In genomic region chr16:583815-584591, GRCh38 we compare ENCODE assay signal across 19 cellular contexts. TPM values are rescaled to one million over a fixed set of nuclear protein-coding genes. Genes with fewer than 3 reads are reported as not detected.
DNase-seq lines count a peak whose midpoint lies in the region; FAIRE-seq and TF ChIP-seq lines count a peak whose summit lies in the region.
"Had no signal": no experiment of that assay in that cellular context is flagged by ENCODE, and none has a peak within 500 bp of the region (broad histone marks: within the 10 kb centered on the region; RNA-seq: fewer than 3 reads in every experiment).

No MANE protein-coding gene starts in this region.

- DNase-seq in DMS153 treated with DMSO at 0.1 percent for 48 hours (lab: John Stamatoyannopoulos, UW; ENCODE audit: unreplicated experiment): peak; percentile 39
- DNase-seq in RPMI8226: peak; percentile 3
- DNase-seq in neural progenitor cell (ENCODE audit: low spot score): no peak
- DNase-seq in D721Med (ENCODE audit: insufficient read length, low spot score): no peak
- DNase-seq in SKM-1 treated with dmso at 0.1 percent for 144 hours (lab: John Stamatoyannopoulos, UW; ENCODE audit: unreplicated experiment): no peak
- DNase-seq in stimulated activated CD4-positive, alpha-beta T cell treated with anti-CD3 and anti-CD28 coated beads, Interleukin-4, amount 100 ng/mL, for 4 hours: no peak
- DNase-seq: activated CD4-positive, alpha-beta T cell treated with anti-CD3 and anti-CD28 coated beads, Interleukin-2, amount 10 ng/mL, durations not matched to agents 24 days and 14 days; activated naive CD4-positive, alpha-beta T cell treated with Interleukin-2 at 50 U/mL for 16 hours; EL; Kasumi-1; NCI-H187; sigmoid colon; stimulated activated CD4-positive, alpha-beta T cell treated with anti-CD3 and anti-CD28 coated beads, Interleukin-4, amount 100 ng/mL, for 24 hours had no signal

- peaks cover 9% of the 10 kb centered on the region for H3K79me2 ChIP-seq in neural progenitor cell (ENCODE audit: low read depth)

- no peak overlapping the region for H3K9ac ChIP-seq in neural progenitor cell

- H3K4me3 Mint-ChIP-seq in neural progenitor cell: no peak overlapping the region
- H3K4me3 Mint-ChIP-seq: activated CD4-positive, alpha-beta T cell treated with anti-CD3 and anti-CD28 coated beads, Interleukin-2, amount 10 ng/mL, durations not matched to agents 24 days and 14 days; CD14-positive monocyte; memory B cell had no signal

- no peak overlapping the region for H3K27ac Mint-ChIP-seq in neural progenitor cell
- H3K27ac Mint-ChIP-seq: activated CD4-positive, alpha-beta T cell treated with anti-CD3 and anti-CD28 coated beads, Interleukin-2, amount 10 ng/mL, durations not matched to agents 24 days and 14 days; CD14-positive monocyte; memory B cell had no signal

- peak overlapping the region; percentile 55 for H3K4me2 ChIP-seq in neural progenitor cell

- H3K9me3 ChIP-seq in HEK293 (ENCODE audit: control insufficient read depth, insufficient read depth, low read depth, low read length) (no peaks in the 10 kb centered on the region), neural progenitor cell (ENCODE audit: low read depth) (no peaks in the 10 kb centered on the region)
- H3K9me3 ChIP-seq: gastroesophageal sphincter, sigmoid colon, SJCRH30 had no signal

- H3K36me3 ChIP-seq in HEK293 (ENCODE audit: control insufficient read depth in 2 of 2, insufficient read depth in 1 of 2, low read length in 2 of 2): peaks cover 0 to 22% of the 10 kb centered on the region in 2 experiments; a peak in 1 of 3 replicates
- H3K36me3 ChIP-seq in neural progenitor cell: no peaks in the 10 kb centered on the region
- H3K36me3 ChIP-seq: SJCRH30 had no signal

- H3K27me3 ChIP-seq in neural progenitor cell: peaks cover 37% of the 10 kb centered on the region
- H3K27me3 ChIP-seq: SJCRH30 had no signal

- no peak overlapping the region for H2AFZ ChIP-seq in neural progenitor cell (replicated peaks)

- H3K4me1 ChIP-seq in HEK293 (ENCODE audit: control insufficient read depth, insufficient read depth, low read length): peaks cover 5% of the 10 kb centered on the region; the same call in 1 of the 2 replicates
- H3K4me1 ChIP-seq in neural progenitor cell: peaks cover 2% of the 10 kb centered on the region
- H3K4me1 ChIP-seq: SJCRH30 had no signal

- H3K4me3 ChIP-seq in HEK293 (ENCODE audit: low read depth, low read length) (no peak overlapping the region), neural progenitor cell (no peak overlapping the region)
- H3K4me3 ChIP-seq: gastroesophageal sphincter, sigmoid colon, SJCRH30 had no signal

- peaks cover 30% of the 10 kb centered on the region for H3F3A ChIP-seq in neural progenitor cell (ENCODE audit: low read depth)

- no peaks in the 10 kb centered on the region for H3K9me3 Mint-ChIP-seq in neural progenitor cell
- H3K9me3 Mint-ChIP-seq: activated CD4-positive, alpha-beta T cell treated with anti-CD3 and anti-CD28 coated beads, Interleukin-2, amount 10 ng/mL, durations not matched to agents 24 days and 14 days; memory B cell had no signal

- CTCF ChIA-PET in HEK293 (lab: Yijun Ruan, JAX): interaction anchor here (0.6 to 0.7 kb wide), 3 partner anchors 17 to 138 kb away, joined by 3 read pairs; no protein-coding TSS in a partner anchor

- H3K27ac ChIP-seq in HEK293 (ENCODE audit: extremely low read depth, low read depth, low read length) (no peak overlapping the region), neural progenitor cell (no peak overlapping the region)
- H3K27ac ChIP-seq: gastroesophageal sphincter, sigmoid colon, SJCRH30 had no signal

- POLR2A ChIA-PET in HEK293 (lab: Yijun Ruan, JAX): interaction anchor here (0.6 to 1.2 kb wide), 3 partner anchors 12 to 38 kb away, joined by 3 read pairs; no protein-coding TSS in a partner anchor

- peaks cover 6% of the 10 kb centered on the region for H3K27me3 Mint-ChIP-seq in neural progenitor cell (ENCODE audit: insufficient read depth, low read depth)
- H3K27me3 Mint-ChIP-seq: activated CD4-positive, alpha-beta T cell treated with anti-CD3 and anti-CD28 coated beads, Interleukin-2, amount 10 ng/mL, durations not matched to agents 24 days and 14 days had no signal

- TF ChIP-seq CTCF in HEK293 (tag by site-specific recombination; IDR thresholded peaks at IDR 0.05) (no peak), neural progenitor cell (IDR thresholded peaks at IDR 0.05) (no peak), D721Med (IDR thresholded peaks at IDR 0.05; ENCODE audit: insufficient read depth, missing control alignments) (no peak)

- FAIRE-seq in D721Med (lab: Jason Lieb, UNC): no peak
- FAIRE-seq: colon had no signal

- H4K20me1 ChIP-seq in neural progenitor cell (ENCODE audit: low read depth): peaks cover 55% of the 10 kb centered on the region

- H3K36me3 Mint-ChIP-seq in neural progenitor cell: no peaks in the 10 kb centered on the region
- H3K36me3 Mint-ChIP-seq: memory B cell had no signal

- H3K4me1 Mint-ChIP-seq in neural progenitor cell: peaks cover 14% of the 10 kb centered on the region

TF ChIP-seq in HEK293, 187 proteins besides CTCF, POLR2A, EP300 and RAD21 (continues in another document):
- TF ChIP-seq ZNF175 (tag by site-specific recombination; IDR thresholded peaks at IDR 0.05): no peak
- TF ChIP-seq ZNF157 (tag by site-specific recombination; IDR thresholded peaks at IDR 0.05): no peak
- no peak for TF ChIP-seq ZNF707 (tag by site-specific recombination; IDR thresholded peaks at IDR 0.05)
- no peak for TF ChIP-seq KLF7 (tag by site-specific recombination; IDR thresholded peaks at IDR 0.05; ENCODE audit: borderline replicate concordance)
- TF ChIP-seq ZNF549 (tag by site-specific recombination; IDR thresholded peaks at IDR 0.05): no peak
- TF ChIP-seq YY2 (tag by site-specific recombination; IDR thresholded peaks at IDR 0.05): no peak
- TF ChIP-seq ZNF645 (tag by site-specific recombination; IDR thresholded peaks at IDR 0.05): no peak
- TF ChIP-seq ZNF529 (tag by site-specific recombination; IDR thresholded peaks at IDR 0.05; ENCODE audit: insufficient replicate concordance): no peak
- TF ChIP-seq KLF17 (tag by site-specific recombination; IDR thresholded peaks at IDR 0.05): 0 out of 2 replicates have a peak, but pooled peaks have one; percentile 36
- TF ChIP-seq ZNF837 (tag by site-specific recombination; IDR thresholded peaks at IDR 0.05): no peak
- TF ChIP-seq ZNF169 (tag by site-specific recombination; IDR thresholded peaks at IDR 0.05): no peak
- TF ChIP-seq ZNF26 (tag by site-specific recombination; IDR thresholded peaks at IDR 0.05): no peak
- TF ChIP-seq GLIS2 (tag by site-specific recombination; IDR thresholded peaks at IDR 0.05): peak; percentile 75
- TF ChIP-seq ZNF211 (tag by site-specific recombination; IDR thresholded peaks at IDR 0.05; ENCODE audit: low read depth): no peak
- TF ChIP-seq ZSCAN4 (tag by site-specific recombination; IDR thresholded peaks at IDR 0.05): no peak
- TF ChIP-seq ZBTB7A (tag by site-specific recombination; IDR thresholded peaks at IDR 0.05; ENCODE audit: low read depth): peak; percentile 67
- no peak for TF ChIP-seq ZNF514 (tag by site-specific recombination; IDR thresholded peaks at IDR 0.05)
- no peak for TF ChIP-seq ZNF660 (tag by site-specific recombination; IDR thresholded peaks at IDR 0.05)
- TF ChIP-seq ZBTB48 (tag by site-specific recombination; IDR thresholded peaks at IDR 0.05): no peak

RNA-seq across cellular contexts. Expression of gene RAB40C, which starts 5.9 kb away (rescaled TPM):
- total RNA-seq in neural progenitor cell (ENCODE audit: low replicate concordance): 6.0 and 30.0 TPM in 2 replicates

RNA-seq across cellular contexts. Expression of gene PIGQ, which starts 14.2 kb away (rescaled TPM):
- 16.1 and 60.7 TPM in 2 replicates for total RNA-seq in neural progenitor cell (ENCODE audit: low replicate concordance)

RNA-seq across cellular contexts. Expression of gene NHLRC4, which starts 17.2 kb away (rescaled TPM):
- total RNA-seq in neural progenitor cell (ENCODE audit: low replicate concordance): 0.28 TPM in 1 of 2 replicates, not detected in the other

RNA-seq across cellular contexts. Expression of gene PRR35, which starts 23.8 kb away (rescaled TPM):
- total RNA-seq in neural progenitor cell (ENCODE audit: low replicate concordance): not detected in 2 replicates
- total RNA-seq: activated CD4-positive, alpha-beta T cell treated with anti-CD3 and anti-CD28 coated beads, Interleukin-2, amount 10 ng/mL, durations not matched to agents 24 days and 14 days; gastroesophageal sphincter; sigmoid colon; SJCRH30 had no signal

RNA-seq across cellular contexts. Expression of gene WFIKKN1, which starts 46.8 kb away (rescaled TPM):
- total RNA-seq in neural progenitor cell (ENCODE audit: low replicate concordance): 5.9 and 22.5 TPM in 2 replicates

Comparison
In these comparisons a context has a peak if more than half of its experiments do, and no peak if none do; other contexts are left out.
1. DNase-seq: peak in DMS153 treated with DMSO at 0.1 percent for 48 hours (single experiment) and RPMI8226 (single experiment); none in neural progenitor cell (single experiment), D721Med (single experiment), SKM-1 treated with dmso at 0.1 percent for 144 hours (single experiment) and stimulated activated CD4-positive, alpha-beta T cell treated with anti-CD3 and anti-CD28 coated beads, Interleukin-4, amount 100 ng/mL, for 4 hours (0 of 2).